In genomic region chr18:2893676-2894075, GRCh38 we compare ENCODE assay signal across 17 cellular contexts.
"Had no signal": no experiment of that assay in that cellular context is flagged by ENCODE, and none has a peak within 500 bp of the region (broad histone marks: within the 10 kb centered on the region; RNA-seq: fewer than 3 reads in every experiment).

No MANE protein-coding gene starts in this region.

- H3K4me1 ChIP-seq: gastrocnemius medialis had no signal

- H3K27me3 ChIP-seq: gastrocnemius medialis, stomach had no signal

- H3K27ac Mint-ChIP-seq: activated CD4-positive, alpha-beta T cell treated with anti-CD3 and anti-CD28 coated beads, Interleukin-2, amount 10 ng/mL, durations not matched to agents 7 days and 5 days; activated naive CD8-positive, alpha-beta T cell treated with anti-CD3 and anti-CD28 coated beads, Interleukin-2, amount 10 ng/mL, durations not matched to agents 7 days and 5 days; immature natural killer cell; natural killer cell treated with Interleukin-12 subunit alpha and Interleukin-12 subunit beta and Interleukin-15 and Interleukin-18, amount 100 ng/mL, for 72 hours; progenitor cell of endocrine pancreas; stimulated activated effector memory CD8-positive, alpha-beta T cell treated with anti-CD3 and anti-CD28 coated beads, Interleukin-12 subunit alpha, Interleukin-12 subunit beta, amount 100 ng/mL, for 72 hours; type B pancreatic cell had no signal

- H3K4me3 ChIP-seq: coronary artery, gastrocnemius medialis, lower lobe of right lung, stomach had no signal

- H3K4me3 Mint-ChIP-seq: activated CD4-positive, alpha-beta T cell treated with anti-CD3 and anti-CD28 coated beads, Interleukin-2, amount 10 ng/mL, durations not matched to agents 7 days and 5 days; activated naive CD8-positive, alpha-beta T cell treated with anti-CD3 and anti-CD28 coated beads, Interleukin-2, amount 10 ng/mL, durations not matched to agents 7 days and 5 days; central memory CD8-positive, alpha-beta T cell; immature natural killer cell; natural killer cell treated with Interleukin-12 subunit alpha and Interleukin-12 subunit beta and Interleukin-15 and Interleukin-18, amount 100 ng/mL, for 72 hours; stimulated activated effector memory CD8-positive, alpha-beta T cell treated with anti-CD3 and anti-CD28 coated beads, Interleukin-12 subunit alpha, Interleukin-12 subunit beta, amount 100 ng/mL, for 72 hours; type B pancreatic cell had no signal

- H3K27ac ChIP-seq: lower lobe of right lung, stomach had no signal

- H3K27me3 Mint-ChIP-seq: activated CD4-positive, alpha-beta T cell treated with anti-CD3 and anti-CD28 coated beads, Interleukin-2, amount 10 ng/mL, durations not matched to agents 7 days and 5 days; activated naive CD8-positive, alpha-beta T cell treated with anti-CD3 and anti-CD28 coated beads, Interleukin-2, amount 10 ng/mL, durations not matched to agents 7 days and 5 days; central memory CD8-positive, alpha-beta T cell; progenitor cell of endocrine pancreas; type B pancreatic cell had no signal

- ATAC-seq: esophagus mucosa; lower lobe of right lung; natural killer cell treated with Interleukin-12 subunit alpha and Interleukin-12 subunit beta and Interleukin-15 and Interleukin-18, amount 100 ng/mL, for 72 hours; stimulated activated effector memory CD8-positive, alpha-beta T cell treated with anti-CD3 and anti-CD28 coated beads, Interleukin-12 subunit alpha, Interleukin-12 subunit beta, amount 100 ng/mL, for 72 hours had no signal

- H3K9me3 Mint-ChIP-seq: central memory CD8-positive, alpha-beta T cell; immature natural killer cell had no signal

- H3K36me3 ChIP-seq: gastrocnemius medialis, stomach had no signal

- H3K9me3 ChIP-seq: gastrocnemius medialis, lower lobe of right lung, stomach had no signal

- H3K36me3 Mint-ChIP-seq: natural killer cell treated with Interleukin-12 subunit alpha and Interleukin-12 subunit beta and Interleukin-15 and Interleukin-18, amount 100 ng/mL, for 72 hours; stimulated activated effector memory CD8-positive, alpha-beta T cell treated with anti-CD3 and anti-CD28 coated beads, Interleukin-12 subunit alpha, Interleukin-12 subunit beta, amount 100 ng/mL, for 72 hours had no signal

- DNase-seq: activated CD4-positive, alpha-beta T cell treated with anti-CD3 and anti-CD28 coated beads, Interleukin-2, amount 10 ng/mL, durations not matched to agents 7 days and 5 days; activated naive CD4-positive, alpha-beta T cell treated with Interleukin-2 at 50 U/mL for 16 hours; activated naive CD8-positive, alpha-beta T cell treated with anti-CD3 and anti-CD28 coated beads, Interleukin-2, amount 10 ng/mL, durations not matched to agents 7 days and 5 days; amygdala; gastrocnemius medialis; immature natural killer cell; lower lobe of right lung; nucleus accumbens; stimulated activated CD4-positive, alpha-beta T cell treated with anti-CD3 and anti-CD28 coated beads, Interleukin-2, amount 100 ng/mL, for 48 hours; stomach had no signal
